Comparison of ENCODE assay signal across 15 cellular contexts in genomic region chr12:27002141-27002540, GRCh38. TPM values are rescaled to one million over a fixed set of nuclear protein-coding genes. Genes with fewer than 3 reads are reported as not detected.
DNase-seq lines count a peak whose midpoint lies in the region; ATAC-seq, FAIRE-seq and TF ChIP-seq lines count a peak whose summit lies in the region.
"Had no signal": no experiment of that assay in that cellular context is flagged by ENCODE, and none has a peak within 500 bp of the region (broad histone marks: within the 10 kb centered on the region; RNA-seq: fewer than 3 reads in every experiment).

No MANE protein-coding gene starts in this region.

- H3K36me3 Mint-ChIP-seq in osteocyte (ENCODE audit: unreplicated experiment) = peaks cover 17% of the 10 kb centered on the region

- H3K4me1 ChIP-seq in lower lobe of right lung = peaks cover 7% of the 10 kb centered on the region

- peak; percentile 84 for FAIRE-seq in RCC 7860 (lab: Jason Lieb, UNC)

- H3K9me3 Mint-ChIP-seq in osteocyte (ENCODE audit: unreplicated experiment) = no peaks in the 10 kb centered on the region

- H3K27me3 ChIP-seq in lower lobe of right lung (ENCODE audit: low read depth) = no peaks in the 10 kb centered on the region

- DNase-seq in ACHN (peak; percentile 67), Caki2 (ENCODE audit: low read depth) (peak; percentile 46), RCC 7860 (ENCODE audit: low spot score) (peak; percentile 43), glomerular visceral epithelial cell (ENCODE audit: extremely low spot score) (peak; percentile 35), ureter (ENCODE audit: low spot score) (no peak), lower lobe of right lung (no peak), osteocyte (ENCODE audit: extremely low spot score, unreplicated experiment) (no peak)
- DNase-seq in activated CD8-positive, alpha-beta memory T cell treated with anti-CD3 and anti-CD28 coated beads for 24 hours = no peak
- DNase-seq: DMS 273 treated with DMSO at 0.1 percent for 48 hours, GOT3, NCI-H1105, NCI-H2081 treated with DMSO at 0.1 percent for 48 hours, OCI-M1, SHP77 had no signal

- H3K4me3 Mint-ChIP-seq in osteocyte (ENCODE audit: unreplicated experiment) = no peak overlapping the region

- H3K4me1 Mint-ChIP-seq in osteocyte (ENCODE audit: unreplicated experiment) = peaks cover 9% of the 10 kb centered on the region

- H3K27me3 Mint-ChIP-seq in osteocyte (ENCODE audit: unreplicated experiment) = no peaks in the 10 kb centered on the region

- intact Hi-C loops in lower lobe of right lung (cut with DNase I) = no loop called here

- in situ Hi-C loops in ACHN (cut with HindIII; ENCODE audit: low pct_ligation_motif_present, low pct_unique_long_range_greater_than_20kb, low sequenced_read_pairs) (no loop called here), Caki2 (cut with HindIII; ENCODE audit: low pct_unique_long_range_greater_than_20kb, low sequenced_read_pairs) (no loop called here)

- no peaks in the 10 kb centered on the region for H3K9me3 ChIP-seq in lower lobe of right lung

- no peak overlapping the region for H3K27ac ChIP-seq in lower lobe of right lung
- H3K27ac ChIP-seq: SK-N-MC had no signal

- TF ChIP-seq CTCF in lower lobe of right lung (IDR thresholded peaks at IDR 0.05) (no peak), osteocyte (IDR thresholded peaks at IDR 0.05) (no peak)

- H3K4me3 ChIP-seq in lower lobe of right lung = no peak overlapping the region
- H3K4me3 ChIP-seq: SK-N-MC had no signal

- no peak overlapping the region for H3K27ac Mint-ChIP-seq in osteocyte (ENCODE audit: unreplicated experiment)

- ATAC-seq in lower lobe of right lung = no peak

- H3K36me3 ChIP-seq in lower lobe of right lung = peaks cover 32% of the 10 kb centered on the region

RNA-seq across cellular contexts. Expression of gene TM7SF3, which starts 12.0 kb away (rescaled TPM):
- 252 and 308 TPM in 2 replicates for total RNA-seq in Caki2 (2014; rRNA removed; shearing (Covaris generic); ENCODE audit: low replicate concordance)
- total RNA-seq in ureter = 92.9 TPM
- 70.9 TPM for total RNA-seq in lower lobe of right lung
- 44.9 and 46.9 TPM in 2 replicates for total RNA-seq in osteocyte

RNA-seq across cellular contexts. Expression of gene MED21, which starts 20.2 kb away (rescaled TPM):
- total RNA-seq in Caki2 (2014; rRNA removed; shearing (Covaris generic); ENCODE audit: low replicate concordance) = 31.2 and 32.2 TPM in 2 replicates
- total RNA-seq in ureter (60.7 TPM), lower lobe of right lung (90.3 TPM), osteocyte (42.1 and 43.0 TPM in 2 replicates)

Comparison
In these comparisons a context has a peak if more than half of its experiments do, and no peak if none do; other contexts are left out.
1. DNase-seq: peak in ACHN (single experiment), Caki2 (single experiment), RCC 7860 (single experiment) and glomerular visceral epithelial cell (single experiment); none in ureter (single experiment), lower lobe of right lung (single experiment), activated CD8-positive, alpha-beta memory T cell treated with anti-CD3 and anti-CD28 coated beads for 24 hours (single experiment) and osteocyte (single experiment).